Comparison of ENCODE assay signal across 1 cellular context in genomic region chr15:58933311-58934113, GRCh38.
TF ChIP-seq lines count a peak whose summit lies in the region.

Gene SLTM, minus strand, starts transcription at chr15:58933679. Its CDS starts 114 bp downstream, at chr15:58933565.

TF ChIP-seq in GM23338, 12 proteins besides CTCF, POLR2A, EP300 and RAD21 (continued from another document):
- TF ChIP-seq REST (IDR thresholded peaks at IDR 0.05; ENCODE audit: unreplicated experiment) (no peak), POLR2AphosphoS5 (IDR thresholded peaks at IDR 0.05; ENCODE audit: low read depth) (peak; percentile 95), NANOG (IDR thresholded peaks at IDR 0.05; ENCODE audit: borderline replicate concordance) (no peak), ZNF462 (CRISPR knock-in tag; IDR thresholded peaks at IDR 0.05) (no peak), STAT1 (IDR thresholded peaks at IDR 0.05; ENCODE audit: unreplicated experiment) (no peak)
TF ChIP-seq in GM23338: peak in this region for 3.
